In genomic region chr12:102061096-102061555, GRCh38 we compare ENCODE assay signal across 1 cellular context.
TF ChIP-seq lines count a peak whose summit lies in the region.

No MANE protein-coding gene starts in this region.

TF ChIP-seq in GM12878, 131 proteins besides CTCF, POLR2A, EP300 and RAD21 (continued from another document and continues in another):
- TF ChIP-seq ZBTB33 (IDR thresholded peaks at IDR 0.05) (no peak), ATF3 (IDR thresholded peaks at IDR 0.05; ENCODE audit: borderline replicate concordance, extremely low read depth, low read depth, low read length) (no peak), MYB (IDR thresholded peaks at IDR 0.05; ENCODE audit: borderline replicate concordance, low read depth, low read length) (peak; percentile 82; the same call in 1 of the 2 replicates), STAT1 (conservative IDR thresholded peaks at IDR 0.05) (no peak), RB1 (IDR thresholded peaks at IDR 0.05; ENCODE audit: borderline replicate concordance) (no peak), USF2 (IDR thresholded peaks at IDR 0.05; ENCODE audit: borderline replicate concordance, low read depth, low read length) (no peak), IKZF1 (conservative IDR thresholded peaks at IDR 0.05) (peak; percentile 4; the same call in 1 of the 2 replicates), MLLT1 (IDR thresholded peaks at IDR 0.05) (no peak), ATF2 (IDR thresholded peaks at IDR 0.05; ENCODE audit: low read length) (peak; percentile 72), PKNOX1 (IDR thresholded peaks at IDR 0.05) (peak; percentile 47; the same call in 1 of the 2 replicates), SP1 (IDR thresholded peaks at IDR 0.05; ENCODE audit: low read depth, low read length) (no peak), ZNF274 (IDR thresholded peaks at IDR 0.05; ENCODE audit: insufficient read depth, insufficient read length) (no peak), ASH2L (IDR thresholded peaks at IDR 0.05; ENCODE audit: borderline replicate concordance, low read depth) (no peak), SREBF2 (IDR thresholded peaks at IDR 0.05; ENCODE audit: low read length) (no peak), IKZF2 (IDR thresholded peaks at IDR 0.05) (peak in 1 of 2 experiments; percentile 49; a peak in 2 of 4 replicates), POU2F2 (IDR thresholded peaks at IDR 0.05; ENCODE audit: borderline replicate concordance, low read depth, low read length) (no peak), NFXL1 (IDR thresholded peaks at IDR 0.05; ENCODE audit: borderline replicate concordance) (no peak), RELB (IDR thresholded peaks at IDR 0.05; ENCODE audit: low read depth) (peak; percentile 89), TCF7 (IDR thresholded peaks at IDR 0.05; ENCODE audit: borderline replicate concordance) (peak; percentile 45; the same call in 1 of the 2 replicates), IRF4 (IDR thresholded peaks at IDR 0.05; ENCODE audit: low read depth, low read length) (0 out of 2 replicates have a peak, but pooled peaks have one; percentile 16), DPF2 (IDR thresholded peaks at IDR 0.05) (0 out of 2 replicates have a peak, but pooled peaks have one; percentile 60), USF1 (IDR thresholded peaks at IDR 0.05; ENCODE audit: borderline replicate concordance, extremely low read length, insufficient read depth, low read depth, low read length) (no peak), RUNX3 (IDR thresholded peaks at IDR 0.05; ENCODE audit: low read length) (peak; percentile 91), MTA2 (IDR thresholded peaks at IDR 0.05; ENCODE audit: low read depth) (peak; percentile 73; the same call in 1 of the 2 replicates), FOXM1 (IDR thresholded peaks at IDR 0.05; ENCODE audit: low read depth, low read length) (0 out of 2 replicates have a peak, but pooled peaks have one; percentile 27), CHD1 (IDR thresholded peaks at IDR 0.05; ENCODE audit: low read depth, low read length) (peak; percentile 81; the same call in 1 of the 2 replicates), SMC3 (IDR thresholded peaks at IDR 0.05; ENCODE audit: borderline replicate concordance, low read length) (no peak), ZNF24 (IDR thresholded peaks at IDR 0.05) (no peak), MXI1 (IDR thresholded peaks at IDR 0.05; ENCODE audit: low read depth, low read length) (peak; percentile 44; the same call in 1 of the 2 replicates), BRCA1 (IDR thresholded peaks at IDR 0.05; ENCODE audit: low read depth, low read length) (no peak), SIN3A (IDR thresholded peaks at IDR 0.05; ENCODE audit: low read depth, low read length) (no peak), FOS (IDR thresholded peaks at IDR 0.05; ENCODE audit: borderline replicate concordance, extremely low read depth, insufficient read length) (no peak), HDGF (IDR thresholded peaks at IDR 0.05) (no peak), SMAD1 (IDR thresholded peaks at IDR 0.05; ENCODE audit: low read depth, partially characterized antibody) (peak; percentile 44), ZSCAN29 (IDR thresholded peaks at IDR 0.05) (peak; percentile 46; the same call in 1 of the 2 replicates), CREM (IDR thresholded peaks at IDR 0.05; ENCODE audit: low read depth) (0 out of 2 replicates have a peak, but pooled peaks have one; percentile 39), NR2F1 (conservative IDR thresholded peaks at IDR 0.05) (peak; percentile 30; the same call in 1 of the 2 replicates), PBX3 (IDR thresholded peaks at IDR 0.05; ENCODE audit: insufficient replicate concordance, low read depth, low read length) (peak; percentile 15), MTA3 (IDR thresholded peaks at IDR 0.05; ENCODE audit: borderline replicate concordance, low read length) (peak; percentile 64; the same call in 1 of the 2 replicates), CREB1 (IDR thresholded peaks at IDR 0.05; ENCODE audit: low read depth) (peak; percentile 32; the same call in 1 of the 2 replicates), CEBPB (IDR thresholded peaks at IDR 0.05; ENCODE audit: borderline replicate concordance in 1 of 2, low read depth in 2 of 2, low read length in 2 of 2) (no peak), BHLHE40 (IDR thresholded peaks at IDR 0.05; ENCODE audit: borderline replicate concordance in 1 of 2, low read depth in 2 of 2, low read length in 1 of 2) (peak; percentile 63 to 77; a peak in 2 of 4 replicates), PAX5 (IDR thresholded peaks at IDR 0.05; ENCODE audit: borderline replicate concordance, low read depth, low read length) (peak; percentile 66; the same call in 1 of the 2 replicates), SKIL (IDR thresholded peaks at IDR 0.05; ENCODE audit: low read depth, poor library complexity, severe bottlenecking) (peak; percentile 61), ETV6 (conservative IDR thresholded peaks at IDR 0.05 in 1 of 2, IDR thresholded peaks at IDR 0.05 in 1 of 2; ENCODE audit: borderline replicate concordance in 1 of 2, low read depth in 1 of 2) (no peak; a peak in 1 of 4 replicates), ZNF687 (IDR thresholded peaks at IDR 0.05) (peak; percentile 48; the same call in 1 of the 2 replicates)
